37 cellular contexts compared by ENCODE assay signal in the genomic region with DNA sequence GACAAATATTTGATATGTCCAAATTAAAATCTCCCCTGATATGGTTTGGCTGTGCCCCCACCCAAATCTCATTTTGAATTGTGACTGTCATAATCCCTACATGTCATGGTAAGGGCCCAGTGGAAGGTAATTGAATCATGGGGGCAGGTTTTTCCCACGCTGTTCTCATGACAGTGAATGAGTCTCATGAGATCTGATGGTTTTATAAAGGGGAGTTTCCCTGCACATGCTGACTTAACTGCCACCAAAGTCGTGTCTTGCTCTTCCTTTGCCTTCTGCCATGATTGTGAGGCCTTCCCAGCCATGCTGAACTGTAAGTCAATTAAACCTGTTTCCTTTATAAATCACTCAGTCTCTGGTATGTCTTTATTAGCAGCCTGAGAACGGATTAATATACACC.
"Had no signal": no experiment of that assay in that cellular context is flagged by ENCODE, and none has a peak within 500 bp of the region (broad histone marks: within the 10 kb centered on the region; RNA-seq: fewer than 3 reads in every experiment).

No MANE protein-coding gene starts in this region.

- H3K27me3 Mint-ChIP-seq: activated naive CD4-positive, alpha-beta T cell treated with anti-CD3 and anti-CD28 coated beads, Interleukin-2, amount 10 ng/mL, durations not matched to agents 7 days and 5 days; activated naive CD8-positive, alpha-beta T cell treated with anti-CD3 and anti-CD28 coated beads, Interleukin-2, amount 50 U/mL, for 24 hours had no signal

- H3K4me3 ChIP-seq: MG63, Peyer's patch, SJSA1 had no signal

- H3K4me3 Mint-ChIP-seq: activated B cell treated with CpG ODN at 0.5 μM for 24 hours; activated CD4-positive, alpha-beta memory T cell treated with anti-CD3 and anti-CD28 coated beads for 36 hours; activated naive CD4-positive, alpha-beta T cell treated with anti-CD3 and anti-CD28 coated beads, Interleukin-2, amount 10 ng/mL, durations not matched to agents 7 days and 5 days; activated naive CD8-positive, alpha-beta T cell; activated naive CD8-positive, alpha-beta T cell treated with anti-CD3 and anti-CD28 coated beads, Interleukin-2, amount 50 U/mL, for 24 hours; activated T-cell treated with anti-CD3 and anti-CD28 coated beads, Interleukin-2, amount 50 U/mL, for 4 hours; brain; T-helper 1 cell treated with Interleukin-12 subunit alpha and Interleukin-12 subunit beta and Interleukin-4 antibody, amounts not matched to agents 30 μg/mL and 1 μg/mL, for 36 hours had no signal

- H3K27ac Mint-ChIP-seq: activated B cell treated with CpG ODN at 0.5 μM for 24 hours; activated CD4-positive, alpha-beta memory T cell treated with anti-CD3 and anti-CD28 coated beads for 36 hours; activated naive CD4-positive, alpha-beta T cell treated with anti-CD3 and anti-CD28 coated beads, Interleukin-2, amount 10 ng/mL, durations not matched to agents 7 days and 5 days; activated naive CD8-positive, alpha-beta T cell; activated naive CD8-positive, alpha-beta T cell treated with anti-CD3 and anti-CD28 coated beads, Interleukin-2, amount 50 U/mL, for 24 hours; brain; T-helper 1 cell treated with Interleukin-12 subunit alpha and Interleukin-12 subunit beta and Interleukin-4 antibody, amounts not matched to agents 30 μg/mL and 1 μg/mL, for 36 hours had no signal

- H3K9me3 Mint-ChIP-seq: activated B cell treated with CpG ODN at 0.5 μM for 24 hours; activated CD4-positive, alpha-beta memory T cell treated with anti-CD3 and anti-CD28 coated beads for 36 hours; activated naive CD8-positive, alpha-beta T cell treated with anti-CD3 and anti-CD28 coated beads, Interleukin-2, amount 50 U/mL, for 24 hours; activated T-cell treated with anti-CD3 and anti-CD28 coated beads, Interleukin-2, amount 50 U/mL, for 4 hours; brain; T-helper 1 cell treated with Interleukin-12 subunit alpha and Interleukin-12 subunit beta and Interleukin-4 antibody, amounts not matched to agents 30 μg/mL and 1 μg/mL, for 36 hours had no signal

- H3K4me1 ChIP-seq: Peyer's patch, SJSA1 had no signal

- ATAC-seq: activated naive CD8-positive, alpha-beta T cell treated with anti-CD3 and anti-CD28 coated beads, Interleukin-2, amount 50 U/mL, for 24 hours; PC-3 had no signal

- H3K36me3 ChIP-seq: MG63, Peyer's patch, SJSA1 had no signal

- H3K9me3 ChIP-seq: MG63, Peyer's patch, SJSA1, SK-N-SH had no signal

- H3K4me1 Mint-ChIP-seq: activated B cell treated with CpG ODN at 0.5 μM for 24 hours; activated naive CD4-positive, alpha-beta T cell treated with anti-CD3 and anti-CD28 coated beads, Interleukin-2, amount 10 ng/mL, durations not matched to agents 7 days and 5 days; activated naive CD8-positive, alpha-beta T cell treated with anti-CD3 and anti-CD28 coated beads, Interleukin-2, amount 50 U/mL, for 24 hours; brain had no signal

- H3K36me3 Mint-ChIP-seq: activated CD4-positive, alpha-beta memory T cell treated with anti-CD3 and anti-CD28 coated beads for 36 hours; activated naive CD4-positive, alpha-beta T cell treated with anti-CD3 and anti-CD28 coated beads, Interleukin-2, amount 10 ng/mL, durations not matched to agents 7 days and 5 days; activated naive CD8-positive, alpha-beta T cell; brain had no signal

- DNase-seq: activated B cell treated with CpG ODN at 0.5 μM for 24 hours; activated CD4-positive, alpha-beta memory T cell treated with anti-CD3 and anti-CD28 coated beads for 36 hours; activated CD4-positive, alpha-beta T cell treated with anti-CD3 and anti-CD28 coated beads for 4 hours; activated CD4-positive, alpha-beta T cell treated with anti-CD3 and anti-CD28 coated beads, Interleukin-2, amount 50 U/mL, for 1 hour; activated CD4-positive, CD25-positive, alpha-beta regulatory T cell treated with anti-CD3 and anti-CD28 coated beads, Interleukin-2, amount 50 U/mL, for 72 hours; activated CD8-positive, alpha-beta memory T cell treated with anti-CD3 and anti-CD28 coated beads, Interleukin-2, amount 50 U/mL, for 4 hours; activated gamma-delta T cell treated with Interleukin-2 at 50 U/mL for 16 hours; activated naive CD4-positive, alpha-beta T cell treated with anti-CD3 and anti-CD28 coated beads, Interleukin-2, amount 10 ng/mL, durations not matched to agents 7 days and 5 days; activated naive CD8-positive, alpha-beta T cell treated with anti-CD3 and anti-CD28 coated beads, Interleukin-2, amount 50 U/mL, for 24 hours; activated T-cell treated with anti-CD3 and anti-CD28 coated beads for 4 hours; activated T-cell treated with anti-CD3 and anti-CD28 coated beads, Interleukin-2, amount 50 U/mL, for 4 hours; anterior cingulate cortex; caudate nucleus; cerebellar nuclear complex; MG63; NCI-H1048; NCI-H1105 treated with DMSO at 0.1 percent for 48 hours; NCI-H1436; NCI-H1694; NCI-H1930; NCI-H2081 treated with DMSO at 0.1 percent for 48 hours; NCI-H226; NCI-H446 treated with DMSO at 0.1 percent for 48 hours; NCI-H524; NCI-H69; NK-92 treated with Interleukin-12 subunit alpha and Interleukin-12 subunit beta, amount 100 ng/mL, for 24 hours; PC-3; Peyer's patch; RPMI8226; SHP77 treated with DMSO at 0.1 percent for 48 hours; SK-N-SH; T-helper 9 cell had no signal

- H3K27me3 ChIP-seq: MG63, Peyer's patch had no signal

- H3K27ac ChIP-seq: Peyer's patch, SJSA1, VCaP had no signal
